ENCODE assay signal across 8 cellular contexts in the genomic region with DNA sequence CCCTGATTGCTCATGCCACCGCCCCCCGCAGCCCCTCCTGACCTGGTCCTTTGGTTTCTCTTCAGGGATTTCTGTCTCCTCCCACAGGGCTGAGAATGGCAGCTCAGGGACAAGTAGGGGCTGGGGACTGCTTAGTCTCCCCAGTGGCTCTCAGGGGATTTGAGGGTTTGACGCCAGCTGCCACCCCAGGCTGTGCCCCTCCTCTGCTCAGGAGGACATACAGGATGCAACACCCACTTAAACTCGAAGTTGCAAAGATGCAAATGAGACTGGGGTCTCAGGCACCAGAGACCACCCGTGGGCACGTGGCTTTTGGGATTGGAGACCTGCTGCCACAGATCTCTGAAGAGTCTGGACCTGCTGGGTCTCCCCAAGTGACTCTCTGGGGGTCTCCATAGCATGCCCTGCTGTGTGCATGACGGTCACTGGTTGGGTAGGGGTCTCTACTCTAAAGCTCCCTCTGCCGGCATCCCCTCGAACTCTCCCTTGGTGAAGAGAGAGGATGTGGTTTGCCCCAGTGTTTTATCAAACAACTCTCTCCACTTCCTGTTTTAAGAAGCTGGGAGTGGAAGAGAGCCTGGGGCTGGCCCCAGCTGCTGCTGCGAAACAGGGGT. TPM values are rescaled to one million over a fixed set of nuclear protein-coding genes. Genes with fewer than 3 reads are reported as not detected.
A peak's percentile ranks its signal among the peaks of the same experiment; 100 is the strongest.
DNase-seq lines count a peak whose midpoint lies in the region; ATAC-seq, FAIRE-seq and TF ChIP-seq lines count a peak whose summit lies in the region.
"Not testable (repeated sequence)": the region's sequence is repeated elsewhere in the genome, so short reads cannot be mapped to it uniquely, and the experiment has no call there.

No MANE protein-coding gene starts in this region.

- H2AK5ac ChIP-seq in mesenchymal stem cell (ENCODE audit: low read length, severe bottlenecking), result not testable (repeated sequence)

- TF ChIP-seq POLR2A in K562 (conservative IDR thresholded peaks at IDR 0.05), result not testable (repeated sequence)

- FAIRE-seq in K562 (lab: Jason Lieb, UNC), result not testable (repeated sequence)

- peak overlapping the region in 1 of 2 experiments; percentile 41 for H3K14ac ChIP-seq in mesenchymal stem cell (ENCODE audit: low read length in 2 of 2)

- H3K4me1 Mint-ChIP-seq in T-helper 2 cell treated with Interferon-gamma antibody and Interleukin-4, amounts not matched to agents 5 μg/mL and 100 μg/mL, for 36 hours (ENCODE audit: low read depth), result peaks cover 17% of the 10 kb centered on the region
- peaks cover 26% of the 10 kb centered on the region for H3K4me1 Mint-ChIP-seq in activated CD8-positive, alpha-beta T cell treated with anti-CD3 and anti-CD28 coated beads, Interleukin-2, amount 10 ng/mL, durations not matched to agents 7 days and 5 days (ENCODE audit: low read depth)

- H3K27me3 Mint-ChIP-seq in T-helper 2 cell treated with Interferon-gamma antibody and Interleukin-4, amounts not matched to agents 5 μg/mL and 100 μg/mL, for 36 hours (ENCODE audit: low read depth); activated CD8-positive, alpha-beta T cell treated with anti-CD3 and anti-CD28 coated beads, Interleukin-2, amount 10 ng/mL, durations not matched to agents 7 days and 5 days (ENCODE audit: low read depth): not testable (repeated sequence)

- H2BK15ac ChIP-seq in mesenchymal stem cell (ENCODE audit: low read depth, poor library complexity, severe bottlenecking), result not testable (repeated sequence)

- not testable (repeated sequence) for H3K36me3 ChIP-seq in DND-41 (ENCODE audit: insufficient read depth, low read length); H7 (replicated peaks; ENCODE audit: control insufficient read depth, insufficient read depth, low read length); K562 (ENCODE audit: control insufficient read depth, insufficient read depth, low read length); mesenchymal stem cell (ENCODE audit: control insufficient read depth in 1 of 2, insufficient read depth in 2 of 2, low read depth in 1 of 2, low read length in 2 of 2)

- not testable (repeated sequence) for H3K27me3 ChIP-seq in DND-41 (ENCODE audit: insufficient read depth, low read length, poor library complexity); H7 (ENCODE audit: control insufficient read depth, insufficient read depth, low read length); K562 (ENCODE audit: control insufficient read depth in 2 of 2, insufficient read depth in 2 of 2, low read length in 2 of 2); mesenchymal stem cell (ENCODE audit: control insufficient read depth in 1 of 2, insufficient read depth in 1 of 2, low read length in 2 of 2)

- 3% methylated on average over 6 of the region's 10 CpGs for WGBS in K562 (ENCODE audit: insufficient coverage, low coverage, missing lambda C conversion rate)
- WGBS in mesenchymal stem cell, result 64% methylated on average over 5 of the region's 10 CpGs

- POLR2A ChIA-PET in activated CD8-positive, alpha-beta T cell treated with anti-CD3 and anti-CD28 coated beads, Interleukin-2, amount 10 ng/mL, durations not matched to agents 7 days and 5 days (lab: Charles Lee); K562 (lab: Yijun Ruan, JAX): not testable (repeated sequence)

- TF ChIP-seq EP300 in K562 (IDR thresholded peaks at IDR 0.05; ENCODE audit: low read length), result not testable (repeated sequence)

- not testable (repeated sequence) for H3K9me1 ChIP-seq in K562 (ENCODE audit: control insufficient read depth, insufficient read depth, low read length)

- H3K4ac ChIP-seq in mesenchymal stem cell (ENCODE audit: low read depth in 1 of 2, low read length in 2 of 2), result peak overlapping the region in 1 of 2 experiments; percentile 64

- not testable (repeated sequence) for H2AFZ ChIP-seq in DND-41 (ENCODE audit: low read depth, low read length); mesenchymal stem cell (ENCODE audit: low read depth, low read length)
- H2AFZ ChIP-seq in K562 (ENCODE audit: low read depth, low read length), result 0 out of 2 replicates have a peak overlapping the region, but pooled peaks have one; percentile 55

- H3K79me2 ChIP-seq in DND-41 (ENCODE audit: insufficient read depth, low read length); K562 (ENCODE audit: control insufficient read depth, insufficient read depth, low read length): not testable (repeated sequence)

- not testable (repeated sequence) for H3K9me3 Mint-ChIP-seq in T-helper 2 cell treated with Interferon-gamma antibody and Interleukin-4, amounts not matched to agents 5 μg/mL and 100 μg/mL, for 36 hours; activated CD8-positive, alpha-beta T cell treated with anti-CD3 and anti-CD28 coated beads, Interleukin-2, amount 10 ng/mL, durations not matched to agents 7 days and 5 days (ENCODE audit: insufficient read depth)

- ATAC-seq in DND-41 (ENCODE audit: insufficient read depth, low read depth); activated CD8-positive, alpha-beta T cell treated with anti-CD3 and anti-CD28 coated beads, Interleukin-2, amount 10 ng/mL, durations not matched to agents 7 days and 5 days; K562: not testable (repeated sequence)

- H3K18ac ChIP-seq in mesenchymal stem cell (ENCODE audit: low read depth in 1 of 2, low read length in 2 of 2), result peak overlapping the region; percentile 18 to 75

- H2BK120ac ChIP-seq in mesenchymal stem cell (ENCODE audit: low read depth, low read length), result peak overlapping the region; percentile 85

- H3K4me1 ChIP-seq in DND-41 (ENCODE audit: insufficient read depth, low read length) (peaks cover 25% of the 10 kb centered on the region), K562 (replicated peaks in 1 of 2; ENCODE audit: control insufficient read depth in 2 of 2, insufficient read depth in 2 of 2, low read length in 2 of 2) (peaks cover 9 to 27% of the 10 kb centered on the region in 2 experiments; a peak in 3 of 5 replicates), mesenchymal stem cell (ENCODE audit: control insufficient read depth, insufficient read depth, low read depth, low read length) (peaks cover 23% of the 10 kb centered on the region)

- in situ Hi-C loops in K562 (cut with MboI), result not testable (repeated sequence)

- not testable (repeated sequence) for BruUV-seq in K562 (replicated peaks; lab: Mats Ljungman, UMichigan)

- peak; percentile 57 for TF ChIP-seq CTCF in DND-41 (IDR thresholded peaks at IDR 0.05; ENCODE audit: borderline replicate concordance, extremely low read depth, low read length, poor library complexity, severe bottlenecking)
- TF ChIP-seq CTCF in K562 (IDR thresholded peaks at IDR 0.05 in 2 of 3, conservative IDR thresholded peaks at IDR 0.05 in 1 of 3; ENCODE audit: insufficient read depth in 2 of 3, low read depth in 1 of 3, low read length in 3 of 3), result peak; percentile 26 to 35 (median 33); a peak in 3 of 6 replicates

- DNase-seq in DND-41 (peak; percentile 83), H7 (peak; percentile 36), NCI-H2171 (lab: John Stamatoyannopoulos, UW) (peak; percentile 45), K562 (ENCODE audit: extremely low read depth in 1 of 4, low spot score in 3 of 4) (peak in 3 of 4 experiments; percentile 2 to 30 (median 2))
- DNase-seq in T-helper 2 cell treated with Interferon-gamma antibody and Interleukin-4, amounts not matched to agents 5 μg/mL and 100 μg/mL, for 36 hours (ENCODE audit: low spot score); mesenchymal stem cell: not testable (repeated sequence)
- peak; percentile 54 for DNase-seq in activated CD8-positive, alpha-beta T cell treated with anti-CD3 and anti-CD28 coated beads, Interleukin-2, amount 10 ng/mL, durations not matched to agents 7 days and 5 days
- DNase-seq in stimulated activated CD4-positive, alpha-beta T cell treated with anti-CD3 and anti-CD28 coated beads, Interleukin-15, amount 100 ng/mL, for 24 hours, result peak; percentile 6

- peak overlapping the region; percentile 48 for H3K9ac ChIP-seq in DND-41 (ENCODE audit: low read depth, low read length)
- not testable (repeated sequence) for H3K9ac ChIP-seq in K562 (ENCODE audit: insufficient read depth in 1 of 2, low read depth in 2 of 2, low read length in 2 of 2); mesenchymal stem cell (ENCODE audit: low read length)

- H3K23ac ChIP-seq in mesenchymal stem cell (ENCODE audit: low read length in 2 of 2), result not testable (repeated sequence)

- peak overlapping the region in 1 of 2 experiments; percentile 47; a peak in 2 of 4 replicates for H3K4me3 ChIP-seq in DND-41 (ENCODE audit: low read depth in 1 of 2, low read length in 2 of 2)
- not testable (repeated sequence) for H3K4me3 ChIP-seq in H7 (ENCODE audit: insufficient read depth, low read depth, low read length); K562; mesenchymal stem cell (ENCODE audit: insufficient read depth in 1 of 2, low read depth in 1 of 2, low read length in 2 of 2)

- peak overlapping the region; percentile 90 for H4K91ac ChIP-seq in mesenchymal stem cell (ENCODE audit: low read length)

- CTCF ChIA-PET in activated CD8-positive, alpha-beta T cell treated with anti-CD3 and anti-CD28 coated beads, Interleukin-2, amount 10 ng/mL, durations not matched to agents 7 days and 5 days (lab: Charles Lee), result interaction anchor here (0.7 to 1.1 kb wide), 2 partner anchors 37 to 78 kb away, joined by 3 read pairs; no protein-coding TSS in a partner anchor
- CTCF ChIA-PET in K562 (lab: Yijun Ruan, JAX; ENCODE audit: low intra/inter-chr PET ratio), result not testable (repeated sequence)

- H2BK12ac ChIP-seq in mesenchymal stem cell (ENCODE audit: low read length in 2 of 2), result peak overlapping the region; percentile 77 to 84

- H4K8ac ChIP-seq in mesenchymal stem cell (ENCODE audit: low read length), result peak overlapping the region; percentile 82

- intact Hi-C loops in K562 (cut with micrococcal nuclease), result not testable (repeated sequence)

- not testable (repeated sequence) for H3K9me3 ChIP-seq in DND-41 (ENCODE audit: insufficient read depth, low read length, severe bottlenecking); K562 (replicated peaks; ENCODE audit: control insufficient read depth, insufficient read depth, low read depth, low read length); mesenchymal stem cell (ENCODE audit: control insufficient read depth, low read length)

- H3K4me3 Mint-ChIP-seq in T-helper 2 cell treated with Interferon-gamma antibody and Interleukin-4, amounts not matched to agents 5 μg/mL and 100 μg/mL, for 36 hours, result peak overlapping the region; percentile 24
- not testable (repeated sequence) for H3K4me3 Mint-ChIP-seq in activated CD8-positive, alpha-beta T cell treated with anti-CD3 and anti-CD28 coated beads, Interleukin-2, amount 10 ng/mL, durations not matched to agents 7 days and 5 days

- peak; percentile 16 to 42; a peak in 1 of 4 replicates for TF ChIP-seq RAD21 in K562 (CRISPR knock-in tag; conservative IDR thresholded peaks at IDR 0.05 in 1 of 2, IDR thresholded peaks at IDR 0.05 in 1 of 2)

- H3K27ac ChIP-seq in DND-41 (ENCODE audit: low read length) (peak overlapping the region; percentile 86), K562 (ENCODE audit: extremely low read depth, low read depth, low read length) (0 out of 3 replicates have a peak overlapping the region, but pooled peaks have one; percentile 31)
- not testable (repeated sequence) for H3K27ac ChIP-seq in mesenchymal stem cell (ENCODE audit: low read length, poor library complexity, severe bottlenecking)

- H4K20me1 ChIP-seq in DND-41 (ENCODE audit: insufficient read depth, low read length); K562 (replicated peaks; ENCODE audit: control insufficient read depth, insufficient read depth, low read length): not testable (repeated sequence)

- H3K36me3 Mint-ChIP-seq in T-helper 2 cell treated with Interferon-gamma antibody and Interleukin-4, amounts not matched to agents 5 μg/mL and 100 μg/mL, for 36 hours (ENCODE audit: low read depth); activated CD8-positive, alpha-beta T cell treated with anti-CD3 and anti-CD28 coated beads, Interleukin-2, amount 10 ng/mL, durations not matched to agents 7 days and 5 days (ENCODE audit: low read depth): not testable (repeated sequence)

- H3K4me2 ChIP-seq in DND-41 (ENCODE audit: insufficient read depth, low read length), result peak overlapping the region; percentile 61
- H3K4me2 ChIP-seq in K562 (ENCODE audit: insufficient read depth, low read length); mesenchymal stem cell (ENCODE audit: low read length, poor library complexity, severe bottlenecking): not testable (repeated sequence)

- peak overlapping the region; percentile 41 for H3K27ac Mint-ChIP-seq in T-helper 2 cell treated with Interferon-gamma antibody and Interleukin-4, amounts not matched to agents 5 μg/mL and 100 μg/mL, for 36 hours
- peak overlapping the region; percentile 76 for H3K27ac Mint-ChIP-seq in activated CD8-positive, alpha-beta T cell treated with anti-CD3 and anti-CD28 coated beads, Interleukin-2, amount 10 ng/mL, durations not matched to agents 7 days and 5 days

- H2BK5ac ChIP-seq in mesenchymal stem cell (ENCODE audit: low read depth, low read length, poor library complexity, severe bottlenecking), result not testable (repeated sequence)

- H3K79me1 ChIP-seq in mesenchymal stem cell (replicated peaks; ENCODE audit: low read length, poor library complexity, severe bottlenecking), result not testable (repeated sequence)

RNA-seq across cellular contexts. Expression of gene GGT1, which starts 31.9 kb away (rescaled TPM):
- total RNA-seq in H7 (2014; rRNA removed; shearing (Covaris generic)), result 20.7 and 24.6 TPM in 2 replicates
- total RNA-seq in activated CD8-positive, alpha-beta T cell treated with anti-CD3 and anti-CD28 coated beads, Interleukin-2, amount 10 ng/mL, durations not matched to agents 7 days and 5 days, result 10 to 100 TPM; 20.0 to 23.6 TPM
- 9.0 and 28.5 TPM in 2 replicates for total RNA-seq in K562 (2011; cell fraction: chromatin; rRNA removed; ENCODE audit: low replicate concordance)
- total RNA-seq in K562 (2011; cell fraction: nucleolus; rRNA removed), result 30.5 and 31.9 TPM in 2 replicates
- total RNA-seq in K562 (2011; cell fraction: nucleoplasm; rRNA removed), result 15.0 and 17.6 TPM in 2 replicates
- 10.7 and 12.0 TPM in 2 replicates for total RNA-seq in K562 (2014; rRNA removed)
- 2.5 and 2.9 TPM in 2 replicates for total RNA-seq in K562 (2014; rRNA removed; fragmentation: Illumina TruSeq; extraction: Trizol)
- 6.9 and 7.1 TPM in 2 replicates for total RNA-seq in K562 (2015; rRNA removed; fragmentation: Illumina TruSeq; extraction: Trizol)
- total RNA-seq in K562 (2021), result 11.1 and 12.5 TPM in 2 replicates
- 6.6 and 8.0 TPM in 2 replicates for polyA plus RNA-seq in K562 (2011; rRNA removed)
- 9.0 and 21.5 TPM in 2 replicates for polyA plus RNA-seq in K562 (2011; cell fraction: cytosol; rRNA removed)
- polyA plus RNA-seq in K562 (2011; cell fraction: nucleus; rRNA removed), result 24.8 and 45.2 TPM in 2 replicates
- 11.5 and 24.6 TPM in 2 replicates for polyA plus RNA-seq in K562 (2012)
- polyA plus RNA-seq in K562 (2014; fragmentation: Illumina TruSeq; extraction: Trizol), result 7.1 and 10.4 TPM in 2 replicates
- polyA plus RNA-seq in K562 (2014; fragmentation: Nextera tagmentation; extraction: Ambion mirVana), result under 1 TPM; 0.46 to 0.81 TPM
- 9.6 and 11.8 TPM in 2 replicates for polyA plus RNA-seq in K562 (2014; rRNA removed)
- 2.7 and 4.9 TPM in 2 replicates for polyA minus RNA-seq in K562 (2011; rRNA and poly(A)+ RNA removed)
- polyA minus RNA-seq in K562 (2011; cell fraction: cytosol; rRNA and poly(A)+ RNA removed), result 7.2 and 8.3 TPM in 2 replicates
- 6.9 and 8.3 TPM in 2 replicates for polyA minus RNA-seq in K562 (2011; cell fraction: nucleus; rRNA and poly(A)+ RNA removed)
- 40.8 TPM for polyA plus RNA-seq in mesenchymal stem cell (2013, experiment 1 of 2)
- 40.0 TPM for polyA plus RNA-seq in mesenchymal stem cell (2013, experiment 2 of 2)

RNA-seq across cellular contexts. Expression of gene LRRC75B, which starts 42.0 kb away (rescaled TPM):
- total RNA-seq in H7 (2014; rRNA removed; shearing (Covaris generic)), result 18.8 and 20.5 TPM in 2 replicates
- total RNA-seq in activated CD8-positive, alpha-beta T cell treated with anti-CD3 and anti-CD28 coated beads, Interleukin-2, amount 10 ng/mL, durations not matched to agents 7 days and 5 days, result 1 to 10 TPM in 1 of 2 experiments, under 1 TPM in 1; 0.91 to 1.3 TPM
- total RNA-seq in K562 (2011; cell fraction: chromatin; rRNA removed; ENCODE audit: low replicate concordance), result 1.9 and 6.9 TPM in 2 replicates
- total RNA-seq in K562 (2011; cell fraction: nucleolus; rRNA removed), result 5.9 and 6.5 TPM in 2 replicates
- 3.1 and 5.1 TPM in 2 replicates for total RNA-seq in K562 (2011; cell fraction: nucleoplasm; rRNA removed)
- total RNA-seq in K562 (2014; rRNA removed) (1.8 and 1.9 TPM in 2 replicates), K562 (2014; rRNA removed; fragmentation: Illumina TruSeq; extraction: Trizol) (0.29 and 0.44 TPM in 2 replicates), K562 (2015; rRNA removed; fragmentation: Illumina TruSeq; extraction: Trizol) (0.45 and 0.51 TPM in 2 replicates), K562 (2021) (1.1 and 1.4 TPM in 2 replicates)
- polyA plus RNA-seq in K562 (2011; rRNA removed) (2.2 and 2.8 TPM in 2 replicates), K562 (2014; fragmentation: Illumina TruSeq; extraction: Trizol) (0.62 and 0.84 TPM in 2 replicates), K562 (2014; fragmentation: Nextera tagmentation; extraction: Ambion mirVana) (under 1 TPM in 1 of 2 experiments, not detected in 1; 0.10 TPM), K562 (2014; rRNA removed) (1.7 and 2.8 TPM in 2 replicates)
- polyA plus RNA-seq in K562 (2011; cell fraction: cytosol; rRNA removed), result 3.5 and 4.5 TPM in 2 replicates
- polyA plus RNA-seq in K562 (2011; cell fraction: nucleus; rRNA removed), result 16.6 and 22.0 TPM in 2 replicates
- polyA plus RNA-seq in K562 (2012), result 0.92 and 3.8 TPM in 2 replicates
- 0.35 and 0.42 TPM in 2 replicates for polyA minus RNA-seq in K562 (2011; rRNA and poly(A)+ RNA removed)
- polyA minus RNA-seq in K562 (2011; cell fraction: cytosol; rRNA and poly(A)+ RNA removed), result 0.48 and 0.73 TPM in 2 replicates
- polyA minus RNA-seq in K562 (2011; cell fraction: nucleus; rRNA and poly(A)+ RNA removed), result 1.3 TPM in 2 replicates
- 6.3 TPM for polyA plus RNA-seq in mesenchymal stem cell (2013, experiment 1 of 2)
- polyA plus RNA-seq in mesenchymal stem cell (2013, experiment 2 of 2), result 6.0 TPM
